Comparison of ENCODE assay signal across 21 cellular contexts in genomic region chr5:35393901-35394300, GRCh38.
"Had no signal": no experiment of that assay in that cellular context is flagged by ENCODE, and none has a peak within 500 bp of the region (broad histone marks: within the 10 kb centered on the region; RNA-seq: fewer than 3 reads in every experiment).

No MANE protein-coding gene starts in this region.

- H3K36me3 Mint-ChIP-seq: immature natural killer cell had no signal

- DNase-seq: activated CD4-positive, alpha-beta T cell treated with anti-CD3 and anti-CD28 coated beads for 36 hours; activated CD4-positive, alpha-beta T cell treated with anti-CD3 and anti-CD28 coated beads, Interleukin-2, amount 50 U/mL, for 48 hours; activated CD8-positive, alpha-beta memory T cell treated with anti-CD3 and anti-CD28 coated beads, Interleukin-2, amount 50 U/mL, for 48 hours; activated effector memory CD4-positive, alpha-beta T cell treated with Interleukin-2 at 50 U/mL for 16 hours; activated naive CD4-positive, alpha-beta T cell treated with anti-CD3 and anti-CD28 coated beads for 36 hours; activated T-cell treated with anti-CD3 and anti-CD28 coated beads, Interleukin-2, amount 50 U/mL, for 48 hours; cerebellar nuclear complex; cortex of kidney; endodermal cell; immature natural killer cell; mesenchymal stem cell; posterior cingulate gyrus; sigmoid colon; stimulated activated CD4-positive, alpha-beta T cell treated with anti-CD3 and anti-CD28 coated beads, Interleukin-15, amount 100 ng/mL, for 24 hours; stimulated activated naive CD4-positive, alpha-beta T cell; T-helper 9 cell; testis; trophoblast cell; uterus had no signal

- H3K9me3 Mint-ChIP-seq: neural crest cell had no signal

- H3K4me1 Mint-ChIP-seq: activated CD4-positive, alpha-beta T cell treated with anti-CD3 and anti-CD28 coated beads for 36 hours; endodermal cell; immature natural killer cell; neural crest cell; WTC11 had no signal

- H3K27ac Mint-ChIP-seq: activated CD4-positive, alpha-beta T cell treated with anti-CD3 and anti-CD28 coated beads for 36 hours; activated naive CD4-positive, alpha-beta T cell treated with anti-CD3 and anti-CD28 coated beads for 36 hours; endodermal cell; immature natural killer cell; WTC11 had no signal

- H3K4me3 Mint-ChIP-seq: activated CD4-positive, alpha-beta T cell treated with anti-CD3 and anti-CD28 coated beads for 36 hours; activated naive CD4-positive, alpha-beta T cell treated with anti-CD3 and anti-CD28 coated beads for 36 hours; endodermal cell; immature natural killer cell; neural crest cell; WTC11 had no signal

- ATAC-seq: activated CD4-positive, alpha-beta T cell treated with anti-CD3 and anti-CD28 coated beads for 36 hours; WTC11 had no signal
